Comparison of ENCODE assay signal across 9 cellular contexts in genomic region chr19:1105873-1106840, GRCh38. TPM values are rescaled to one million over a fixed set of nuclear protein-coding genes. Genes with fewer than 3 reads are reported as not detected.
DNase-seq lines count a peak whose midpoint lies in the region; ATAC-seq, FAIRE-seq and TF ChIP-seq lines count a peak whose summit lies in the region.
"Had no signal": no experiment of that assay in that cellular context is flagged by ENCODE, and none has a peak within 500 bp of the region (broad histone marks: within the 10 kb centered on the region; RNA-seq: fewer than 3 reads in every experiment).

No MANE protein-coding gene starts in this region.

- H3K4me3 ChIP-seq in adipocyte (ENCODE audit: low read length), result peak overlapping the region; percentile 92

- H3K4me3 Mint-ChIP-seq in stimulated activated naive CD8-positive, alpha-beta T cell treated with anti-CD3 and anti-CD28 coated beads, Interleukin-15, Interleukin-2, amounts not matched to agents 100 ng/mL and 50 ng/mL, for 24 hours, result peak overlapping the region; percentile 35
- H3K4me3 Mint-ChIP-seq in mesothelial cell of epicardium, result peak overlapping the region; percentile 38

- no peak for TF ChIP-seq CTCF in mesothelial cell of epicardium (IDR thresholded peaks at IDR 0.05; ENCODE audit: unreplicated experiment)

- no peak overlapping the region for H3K27ac Mint-ChIP-seq in stimulated activated naive CD8-positive, alpha-beta T cell treated with anti-CD3 and anti-CD28 coated beads, Interleukin-15, Interleukin-2, amounts not matched to agents 100 ng/mL and 50 ng/mL, for 24 hours
- H3K27ac Mint-ChIP-seq in mesothelial cell of epicardium, result no peak overlapping the region

- H3K9ac ChIP-seq in adipocyte (ENCODE audit: low read length), result peak overlapping the region; percentile 97

- H3K27me3 ChIP-seq in adipocyte (replicated peaks; ENCODE audit: control insufficient read depth, insufficient read depth, low read length), result no peaks in the 10 kb centered on the region

- H3K36me3 Mint-ChIP-seq in stimulated activated naive CD8-positive, alpha-beta T cell treated with anti-CD3 and anti-CD28 coated beads, Interleukin-15, Interleukin-2, amounts not matched to agents 100 ng/mL and 50 ng/mL, for 24 hours (ENCODE audit: low read depth), result no peaks in the 10 kb centered on the region
- H3K36me3 Mint-ChIP-seq in mesothelial cell of epicardium, result no peaks in the 10 kb centered on the region

- no peaks in the 10 kb centered on the region for H3K9me3 ChIP-seq in adipocyte (ENCODE audit: control insufficient read depth, low read length)

- ATAC-seq in stimulated activated naive CD8-positive, alpha-beta T cell treated with anti-CD3 and anti-CD28 coated beads, Interleukin-15, Interleukin-2, amounts not matched to agents 100 U/mL and 50 U/mL, for 24 hours, result no peak
- ATAC-seq in GM19455 (IDR thresholded peaks at IDR 0.05; ENCODE audit: unreplicated experiment), result no peak

- peaks cover 26% of the 10 kb centered on the region for H3K4me1 Mint-ChIP-seq in stimulated activated naive CD8-positive, alpha-beta T cell treated with anti-CD3 and anti-CD28 coated beads, Interleukin-15, Interleukin-2, amounts not matched to agents 100 ng/mL and 50 ng/mL, for 24 hours (ENCODE audit: low read depth)
- peaks cover 28% of the 10 kb centered on the region for H3K4me1 Mint-ChIP-seq in mesothelial cell of epicardium

- H3K36me3 ChIP-seq in adipocyte (ENCODE audit: control insufficient read depth, insufficient read depth, low read length, severe bottlenecking), result peaks cover 33% of the 10 kb centered on the region

- no peaks in the 10 kb centered on the region for H3K27me3 Mint-ChIP-seq in stimulated activated naive CD8-positive, alpha-beta T cell treated with anti-CD3 and anti-CD28 coated beads, Interleukin-15, Interleukin-2, amounts not matched to agents 100 ng/mL and 50 ng/mL, for 24 hours
- no peaks in the 10 kb centered on the region for H3K27me3 Mint-ChIP-seq in mesothelial cell of epicardium (ENCODE audit: low read depth)

- FAIRE-seq in frontal cortex (lab: Jason Lieb, UNC), result no peak

- H3K4me1 ChIP-seq in adipocyte (ENCODE audit: control insufficient read depth, insufficient read depth, low read length), result peaks cover 30% of the 10 kb centered on the region

- DNase-seq in stimulated activated naive CD8-positive, alpha-beta T cell treated with anti-CD3 and anti-CD28 coated beads, Interleukin-15, Interleukin-2, amounts not matched to agents 100 U/mL and 50 U/mL, for 24 hours, result no peak
- DNase-seq in adipocyte (ENCODE audit: low read depth) (peak; percentile 12), mesothelial cell of epicardium (ENCODE audit: low spot score in 2 of 2, unreplicated experiment in 2 of 2) (no peak), hepatic stellate cell (ENCODE audit: low spot score) (no peak), frontal cortex (ENCODE audit: low spot score in 2 of 2) (no peak)
- DNase-seq in stimulated activated CD4-positive, alpha-beta T cell treated with anti-CD3 and anti-CD28 coated beads, Interleukin-4, amount 100 ng/mL, for 24 hours, result no peak
- DNase-seq: NCI-H2171 treated with DMSO at 0.1 percent for 48 hours had no signal

- H3K9me3 Mint-ChIP-seq in stimulated activated naive CD8-positive, alpha-beta T cell treated with anti-CD3 and anti-CD28 coated beads, Interleukin-15, Interleukin-2, amounts not matched to agents 100 ng/mL and 50 ng/mL, for 24 hours, result no peaks in the 10 kb centered on the region
- H3K9me3 Mint-ChIP-seq in mesothelial cell of epicardium, result no peaks in the 10 kb centered on the region

RNA-seq across cellular contexts. Expression of gene GPX4, which starts 2.4 kb away (rescaled TPM):
- total RNA-seq in mesothelial cell of epicardium (190 to 208 TPM (median 201 TPM) in 3 replicates), frontal cortex (150 TPM)

RNA-seq across cellular contexts. Expression of gene POLR2E, which starts 11.0 kb away (rescaled TPM):
- total RNA-seq in mesothelial cell of epicardium, result 137 to 145 TPM (median 143 TPM) in 3 replicates
- 35.5 TPM for total RNA-seq in frontal cortex

RNA-seq across cellular contexts. Expression of gene ARHGAP45, which starts 39.2 kb away (rescaled TPM):
- 2.4 to 3.8 TPM (median 3.2 TPM) in 3 replicates for total RNA-seq in mesothelial cell of epicardium
- total RNA-seq in frontal cortex, result 1.2 TPM
